In the genomic region with DNA sequence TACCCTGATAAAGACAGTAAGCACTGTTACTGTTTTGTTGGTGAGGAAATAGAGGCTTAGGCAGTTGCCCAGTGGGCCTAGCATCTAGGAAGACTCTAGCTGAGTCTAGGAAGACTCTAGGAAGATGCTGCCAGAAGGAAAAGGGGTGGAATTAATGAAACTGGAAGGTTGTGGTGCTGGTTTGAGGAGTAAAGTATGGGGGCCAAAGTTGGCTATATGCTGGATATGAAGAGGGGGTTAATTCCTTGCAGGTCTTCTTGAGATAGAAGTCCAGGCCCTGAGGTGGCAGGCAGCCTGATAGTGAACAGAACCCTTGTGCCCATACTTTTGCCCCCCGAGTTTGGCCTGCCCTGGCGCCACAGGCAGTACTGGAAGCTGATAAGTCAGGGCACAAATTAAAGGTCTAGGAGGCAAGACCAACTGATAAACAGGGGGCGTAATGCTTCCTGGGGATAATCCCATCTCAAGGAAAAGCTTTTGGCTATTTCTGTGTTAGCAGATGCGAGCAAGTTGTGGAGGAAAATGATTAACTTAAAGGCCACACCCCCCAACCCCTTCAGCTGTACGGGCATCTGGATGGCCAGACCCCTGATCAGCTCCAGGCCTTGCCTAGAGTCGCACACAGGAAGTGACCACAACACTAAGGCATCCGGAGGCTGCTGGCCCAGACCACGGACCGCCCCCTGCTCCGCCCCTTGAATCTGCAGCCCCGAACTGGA, we compare ENCODE assay signal across 1 cellular context.
TF ChIP-seq lines count a peak whose summit lies in the region.

No MANE protein-coding gene starts in this region.

TF ChIP-seq in liver, 16 proteins besides CTCF, POLR2A, EP300 and RAD21 (continued from another document):
- TF ChIP-seq, protein P1, sequence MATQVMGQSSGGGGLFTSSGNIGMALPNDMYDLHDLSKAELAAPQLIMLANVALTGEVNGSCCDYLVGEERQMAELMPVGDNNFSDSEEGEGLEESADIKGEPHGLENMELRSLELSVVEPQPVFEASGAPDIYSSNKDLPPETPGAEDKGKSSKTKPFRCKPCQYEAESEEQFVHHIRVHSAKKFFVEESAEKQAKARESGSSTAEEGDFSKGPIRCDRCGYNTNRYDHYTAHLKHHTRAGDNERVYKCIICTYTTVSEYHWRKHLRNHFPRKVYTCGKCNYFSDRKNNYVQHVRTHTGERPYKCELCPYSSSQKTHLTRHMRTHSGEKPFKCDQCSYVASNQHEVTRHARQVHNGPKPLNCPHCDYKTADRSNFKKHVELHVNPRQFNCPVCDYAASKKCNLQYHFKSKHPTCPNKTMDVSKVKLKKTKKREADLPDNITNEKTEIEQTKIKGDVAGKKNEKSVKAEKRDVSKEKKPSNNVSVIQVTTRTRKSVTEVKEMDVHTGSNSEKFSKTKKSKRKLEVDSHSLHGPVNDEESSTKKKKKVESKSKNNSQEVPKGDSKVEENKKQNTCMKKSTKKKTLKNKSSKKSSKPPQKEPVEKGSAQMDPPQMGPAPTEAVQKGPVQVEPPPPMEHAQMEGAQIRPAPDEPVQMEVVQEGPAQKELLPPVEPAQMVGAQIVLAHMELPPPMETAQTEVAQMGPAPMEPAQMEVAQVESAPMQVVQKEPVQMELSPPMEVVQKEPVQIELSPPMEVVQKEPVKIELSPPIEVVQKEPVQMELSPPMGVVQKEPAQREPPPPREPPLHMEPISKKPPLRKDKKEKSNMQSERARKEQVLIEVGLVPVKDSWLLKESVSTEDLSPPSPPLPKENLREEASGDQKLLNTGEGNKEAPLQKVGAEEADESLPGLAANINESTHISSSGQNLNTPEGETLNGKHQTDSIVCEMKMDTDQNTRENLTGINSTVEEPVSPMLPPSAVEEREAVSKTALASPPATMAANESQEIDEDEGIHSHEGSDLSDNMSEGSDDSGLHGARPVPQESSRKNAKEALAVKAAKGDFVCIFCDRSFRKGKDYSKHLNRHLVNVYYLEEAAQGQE (IDR thresholded peaks at IDR 0.05): peak; percentile 21
- no peak for TF ChIP-seq TAF1 (conservative IDR thresholded peaks at IDR 0.05)
